ENCODE assay signal across 18 cellular contexts in genomic region chr20:59736366-59736765, GRCh38.
"Had no signal": no experiment of that assay in that cellular context is flagged by ENCODE, and none has a peak within 500 bp of the region (broad histone marks: within the 10 kb centered on the region; RNA-seq: fewer than 3 reads in every experiment).

No MANE protein-coding gene starts in this region.

- H3K36me3 ChIP-seq: heart left ventricle, neutrophil, spleen, stomach, thoracic aorta, transverse colon, uterus had no signal

- H3K27ac Mint-ChIP-seq: nephron progenitor cell; stimulated activated naive B cell treated with anti-CD40 and anti-IgM and Interleukin-4, amounts not matched to agents 10 μg/mL and 1 μg/mL and 100 μg/mL, for 72 hours had no signal

- H3K4me1 Mint-ChIP-seq: nephron progenitor cell; stimulated activated naive B cell treated with anti-CD40 and anti-IgM and Interleukin-4, amounts not matched to agents 10 μg/mL and 1 μg/mL and 100 μg/mL, for 72 hours had no signal

- H3K9me3 ChIP-seq: heart left ventricle, neutrophil, spleen, stomach, thoracic aorta, transverse colon, uterus had no signal

- H3K27me3 ChIP-seq: transverse colon, uterus had no signal

- H3K27ac ChIP-seq: coronary artery, heart left ventricle, neutrophil, spleen, stomach, thoracic aorta, transverse colon, uterus had no signal

- H3K4me3 Mint-ChIP-seq: nephron progenitor cell; stimulated activated naive B cell treated with anti-CD40 and anti-IgM and Interleukin-4, amounts not matched to agents 10 μg/mL and 1 μg/mL and 100 μg/mL, for 72 hours had no signal

- DNase-seq: effector CD8-positive, alpha-beta T cell; heart left ventricle; kidney glomerular epithelial cell; mammary epithelial cell; nephron progenitor cell; spleen; stimulated activated CD4-positive, alpha-beta T cell treated with anti-CD3 and anti-CD28 coated beads, Interleukin-15, amount 100 ng/mL, for 24 hours; stimulated activated CD4-positive, alpha-beta T cell treated with anti-CD3 and anti-CD28 coated beads, Interleukin-1b, Interleukin-23, amount 100 ng/mL, for 48 hours; stimulated activated CD4-positive, alpha-beta T cell treated with anti-CD3 and anti-CD28 coated beads, Interleukin-4, amount 100 ng/mL, for 24 hours; stimulated activated naive B cell treated with anti-CD40 and anti-IgM and Interleukin-4, amounts not matched to agents 10 μg/mL and 1 μg/mL and 100 μg/mL, for 72 hours; stomach; transverse colon; uterus had no signal

- H3K4me3 ChIP-seq: coronary artery, heart left ventricle, spleen, stomach, thoracic aorta, transverse colon, uterus had no signal

- H3K4me1 ChIP-seq: heart left ventricle, spleen, stomach, transverse colon, uterus had no signal

- ATAC-seq: esophagus mucosa; sciatic nerve; stimulated activated naive B cell treated with anti-CD40 and anti-IgM and Interleukin-4, amounts not matched to agents 10 μg/mL and 1 μg/mL and 100 μg/mL, for 72 hours had no signal

- H3K36me3 Mint-ChIP-seq: stimulated activated naive B cell treated with anti-CD40 and anti-IgM and Interleukin-4, amounts not matched to agents 10 μg/mL and 1 μg/mL and 100 μg/mL, for 72 hours had no signal
